Comparison of ENCODE assay signal across 17 cellular contexts in genomic region chr4:83889802-83890201, GRCh38.
DNase-seq lines count a peak whose midpoint lies in the region; ATAC-seq, FAIRE-seq and TF ChIP-seq lines count a peak whose summit lies in the region.
"Had no signal": no experiment of that assay in that cellular context is flagged by ENCODE, and none has a peak within 500 bp of the region (broad histone marks: within the 10 kb centered on the region; RNA-seq: fewer than 3 reads in every experiment).

No MANE protein-coding gene starts in this region.

- no peaks in the 10 kb centered on the region for H3K27me3 ChIP-seq in keratinocyte (ENCODE audit: control insufficient read depth, extremely low read depth, insufficient read depth, low read length)
- H3K27me3 ChIP-seq: MG63, spleen had no signal

- H3K4me3 ChIP-seq in astrocyte of the cerebellum (ENCODE audit: low read depth, low read length) (no peak overlapping the region), keratinocyte (ENCODE audit: control insufficient read depth in 2 of 3, extremely low read depth in 1 of 3, insufficient read depth in 2 of 3, low read depth in 1 of 3, low read length in 3 of 3) (no peak overlapping the region)
- H3K4me3 ChIP-seq: MG63, spleen had no signal

- H3K9ac ChIP-seq in keratinocyte (ENCODE audit: control insufficient read depth, extremely low read depth, insufficient read depth, low read length) = no peak overlapping the region

- DNase-seq in EH (ENCODE audit: low read depth) (peak; percentile 62), LoVo (ENCODE audit: low spot score) (peak; percentile 32), astrocyte of the cerebellum (ENCODE audit: low read depth) (peak; percentile 29), keratinocyte (ENCODE audit: low read depth, low spot score) (no peak), mucosa of gallbladder (ENCODE audit: low spot score) (no peak), AML-193 (lab: John Stamatoyannopoulos, UW) (no peak)
- no peak for DNase-seq in activated CD4-positive, alpha-beta T cell treated with anti-CD3 and anti-CD28 coated beads, Interleukin-2, amount 50 U/mL, for 4 hours
- DNase-seq: activated CD4-positive, alpha-beta T cell treated with anti-CD3 and anti-CD28 coated beads for 36 hours; cerebellar nuclear complex; head of caudate nucleus; MG63; NCI-H2029 treated with DMSO at 0.1 percent for 48 hours; Right ventricle myocardium superior; spleen; stimulated activated naive CD8-positive, alpha-beta T cell treated with anti-CD3 and anti-CD28 coated beads, Interleukin-15, amount 100 ng/mL, for 72 hours had no signal

- peak overlapping the region; percentile 31 for H3K4me2 ChIP-seq in keratinocyte (ENCODE audit: control insufficient read depth, extremely low read depth, insufficient read depth, low read depth, low read length)

- TF ChIP-seq CTCF in astrocyte of the cerebellum (IDR thresholded peaks at IDR 0.05; ENCODE audit: low read depth, low read length, missing control alignments) (no peak), keratinocyte (optimal IDR thresholded peaks at IDR 0.05 in 1 of 3, IDR thresholded peaks at IDR 0.05 in 1 of 3, conservative IDR thresholded peaks at IDR 0.05 in 1 of 3; ENCODE audit: extremely low read depth in 1 of 3, insufficient read depth in 2 of 3, low read length in 3 of 3) (no peak)

- no peaks in the 10 kb centered on the region for H3K9me1 ChIP-seq in keratinocyte (ENCODE audit: control insufficient read depth, extremely low read depth, insufficient read depth, low read length)

- no peak for FAIRE-seq in keratinocyte (lab: Jason Lieb, UNC)
- FAIRE-seq: endometrium had no signal

- H4K20me1 ChIP-seq in keratinocyte (ENCODE audit: control insufficient read depth, extremely low read depth, insufficient read depth, low read length) = no peaks in the 10 kb centered on the region

- no peak for ATAC-seq in SK-N-SH treated with all-trans-retinoic acid at 6 μM for 48 hours
- ATAC-seq: activated CD4-positive, alpha-beta T cell treated with anti-CD3 and anti-CD28 coated beads for 36 hours; stimulated activated naive CD8-positive, alpha-beta T cell treated with anti-CD3 and anti-CD28 coated beads, Interleukin-15, amount 100 ng/mL, for 72 hours had no signal

- no peak overlapping the region for H2AFZ ChIP-seq in keratinocyte (ENCODE audit: control insufficient read depth, low read length)

- H3K4me1 ChIP-seq in keratinocyte (ENCODE audit: control insufficient read depth, extremely low read depth, insufficient read depth, low read length) = peaks cover 14% of the 10 kb centered on the region
- H3K4me1 ChIP-seq: spleen had no signal

- dilution Hi-C loops in keratinocyte (cut with MboI; ENCODE audit: extremely low pct_ligation_motif_present, low sequenced_read_pairs) = no loop called here

- in situ Hi-C loops in astrocyte of the cerebellum (cut with HindIII; ENCODE audit: low sequenced_read_pairs) = no loop called here

- no peaks in the 10 kb centered on the region for H3K9me3 ChIP-seq in keratinocyte (ENCODE audit: control insufficient read depth, low read depth, low read length)
- H3K9me3 ChIP-seq: MG63, spleen had no signal

- no peaks in the 10 kb centered on the region for H3K36me3 ChIP-seq in keratinocyte (ENCODE audit: control insufficient read depth in 2 of 2, extremely low read depth in 1 of 2, insufficient read depth in 2 of 2, low read length in 2 of 2)
- H3K36me3 ChIP-seq: MG63, spleen had no signal

- no peak overlapping the region for H3K27ac ChIP-seq in keratinocyte (ENCODE audit: control insufficient read depth, insufficient read depth, low read length)
- H3K27ac ChIP-seq: spleen had no signal

- no peaks in the 10 kb centered on the region for H3K79me2 ChIP-seq in keratinocyte (ENCODE audit: control insufficient read depth, insufficient read depth, low read length)

TF ChIP-seq in SK-N-SH treated with all-trans-retinoic acid at 6 μM for 48 hours, 23 proteins besides CTCF, POLR2A, EP300 and RAD21:
- no peak for TF ChIP-seq BACH2 (CRISPR knock-in tag; IDR thresholded peaks at IDR 0.05; ENCODE audit: borderline replicate concordance)
- TF ChIP-seq ZFP3 (CRISPR knock-in tag; IDR thresholded peaks at IDR 0.05) = no peak
- TF ChIP-seq GLIS3 (CRISPR knock-in tag; IDR thresholded peaks at IDR 0.05) = no peak
- no peak for TF ChIP-seq ZFP30 (CRISPR knock-in tag; IDR thresholded peaks at IDR 0.05)
- no peak for TF ChIP-seq SNAI2 (CRISPR knock-in tag; IDR thresholded peaks at IDR 0.05)
- TF ChIP-seq ESRRG (CRISPR knock-in tag; IDR thresholded peaks at IDR 0.05) = no peak
- TF ChIP-seq ZNF70 (CRISPR knock-in tag; IDR thresholded peaks at IDR 0.05) = no peak
- no peak for TF ChIP-seq TOX (CRISPR knock-in tag; IDR thresholded peaks at IDR 0.05; ENCODE audit: borderline replicate concordance)
- TF ChIP-seq ZC3H10 (CRISPR knock-in tag; IDR thresholded peaks at IDR 0.05) = no peak
- TF ChIP-seq RARB (CRISPR knock-in tag; IDR thresholded peaks at IDR 0.05) = no peak
- TF ChIP-seq ZNF565 (CRISPR knock-in tag; conservative IDR thresholded peaks at IDR 0.05; ENCODE audit: low read depth) = no peak
- TF ChIP-seq CSDC2 (CRISPR knock-in tag; IDR thresholded peaks at IDR 0.05) = no peak
- TF ChIP-seq PATZ1 (CRISPR knock-in tag; IDR thresholded peaks at IDR 0.05; ENCODE audit: borderline replicate concordance) = no peak
- TF ChIP-seq TCF4 (CRISPR knock-in tag; IDR thresholded peaks at IDR 0.05; ENCODE audit: borderline replicate concordance) = no peak
- TF ChIP-seq CSRNP3 (CRISPR knock-in tag; IDR thresholded peaks at IDR 0.05) = no peak

Comparison
In these comparisons a context has a peak if more than half of its experiments do, and no peak if none do; other contexts are left out.
1. DNase-seq: peak in EH (single experiment), LoVo (single experiment) and astrocyte of the cerebellum (single experiment); none in keratinocyte (single experiment), mucosa of gallbladder (single experiment), activated CD4-positive, alpha-beta T cell treated with anti-CD3 and anti-CD28 coated beads, Interleukin-2, amount 50 U/mL, for 4 hours (0 of 2) and AML-193 (0 of 2).